ENCODE assay signal across 1 cellular context in genomic region chr7:100397336-100398081, GRCh38.
TF ChIP-seq lines count a peak whose summit lies in the region.

No MANE protein-coding gene starts in this region.

TF ChIP-seq in HCT116, 20 proteins besides CTCF, POLR2A, EP300 and RAD21:
- no peak for TF ChIP-seq EGR1 (IDR thresholded peaks at IDR 0.05; ENCODE audit: low read depth)
- TF ChIP-seq, protein P1, sequence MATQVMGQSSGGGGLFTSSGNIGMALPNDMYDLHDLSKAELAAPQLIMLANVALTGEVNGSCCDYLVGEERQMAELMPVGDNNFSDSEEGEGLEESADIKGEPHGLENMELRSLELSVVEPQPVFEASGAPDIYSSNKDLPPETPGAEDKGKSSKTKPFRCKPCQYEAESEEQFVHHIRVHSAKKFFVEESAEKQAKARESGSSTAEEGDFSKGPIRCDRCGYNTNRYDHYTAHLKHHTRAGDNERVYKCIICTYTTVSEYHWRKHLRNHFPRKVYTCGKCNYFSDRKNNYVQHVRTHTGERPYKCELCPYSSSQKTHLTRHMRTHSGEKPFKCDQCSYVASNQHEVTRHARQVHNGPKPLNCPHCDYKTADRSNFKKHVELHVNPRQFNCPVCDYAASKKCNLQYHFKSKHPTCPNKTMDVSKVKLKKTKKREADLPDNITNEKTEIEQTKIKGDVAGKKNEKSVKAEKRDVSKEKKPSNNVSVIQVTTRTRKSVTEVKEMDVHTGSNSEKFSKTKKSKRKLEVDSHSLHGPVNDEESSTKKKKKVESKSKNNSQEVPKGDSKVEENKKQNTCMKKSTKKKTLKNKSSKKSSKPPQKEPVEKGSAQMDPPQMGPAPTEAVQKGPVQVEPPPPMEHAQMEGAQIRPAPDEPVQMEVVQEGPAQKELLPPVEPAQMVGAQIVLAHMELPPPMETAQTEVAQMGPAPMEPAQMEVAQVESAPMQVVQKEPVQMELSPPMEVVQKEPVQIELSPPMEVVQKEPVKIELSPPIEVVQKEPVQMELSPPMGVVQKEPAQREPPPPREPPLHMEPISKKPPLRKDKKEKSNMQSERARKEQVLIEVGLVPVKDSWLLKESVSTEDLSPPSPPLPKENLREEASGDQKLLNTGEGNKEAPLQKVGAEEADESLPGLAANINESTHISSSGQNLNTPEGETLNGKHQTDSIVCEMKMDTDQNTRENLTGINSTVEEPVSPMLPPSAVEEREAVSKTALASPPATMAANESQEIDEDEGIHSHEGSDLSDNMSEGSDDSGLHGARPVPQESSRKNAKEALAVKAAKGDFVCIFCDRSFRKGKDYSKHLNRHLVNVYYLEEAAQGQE (IDR thresholded peaks at IDR 0.05; ENCODE audit: low read depth) = no peak
- no peak for TF ChIP-seq ZNF274 (IDR thresholded peaks at IDR 0.05; ENCODE audit: low read depth, low read length)
- TF ChIP-seq, protein P2, sequence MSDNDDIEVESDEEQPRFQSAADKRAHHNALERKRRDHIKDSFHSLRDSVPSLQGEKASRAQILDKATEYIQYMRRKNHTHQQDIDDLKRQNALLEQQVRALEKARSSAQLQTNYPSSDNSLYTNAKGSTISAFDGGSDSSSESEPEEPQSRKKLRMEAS (IDR thresholded peaks at IDR 0.05) = no peak
- TF ChIP-seq TCF7L2 (IDR thresholded peaks at IDR 0.05; ENCODE audit: borderline replicate concordance, extremely low read depth, insufficient read depth, insufficient read length) = no peak
- TF ChIP-seq YY1 (IDR thresholded peaks at IDR 0.05; ENCODE audit: extremely low read depth, insufficient replicate concordance, low read depth, low read length) = no peak
- no peak for TF ChIP-seq JUND (IDR thresholded peaks at IDR 0.05)
- no peak for TF ChIP-seq SP1 (IDR thresholded peaks at IDR 0.05; ENCODE audit: low read depth)
- TF ChIP-seq ZBTB33 (IDR thresholded peaks at IDR 0.05; ENCODE audit: extremely low read depth, insufficient replicate concordance, low read length) = no peak
- TF ChIP-seq POLR2AphosphoS5 (IDR thresholded peaks at IDR 0.05; ENCODE audit: low read depth, low read length) = no peak
- no peak for TF ChIP-seq SRF (IDR thresholded peaks at IDR 0.05; ENCODE audit: low read depth)
- no peak for TF ChIP-seq FOSL1 (IDR thresholded peaks at IDR 0.05; ENCODE audit: low read depth)
- TF ChIP-seq EZH2 (IDR thresholded peaks at IDR 0.05) = no peak
